ENCODE assay signal across 25 cellular contexts in the genomic region with DNA sequence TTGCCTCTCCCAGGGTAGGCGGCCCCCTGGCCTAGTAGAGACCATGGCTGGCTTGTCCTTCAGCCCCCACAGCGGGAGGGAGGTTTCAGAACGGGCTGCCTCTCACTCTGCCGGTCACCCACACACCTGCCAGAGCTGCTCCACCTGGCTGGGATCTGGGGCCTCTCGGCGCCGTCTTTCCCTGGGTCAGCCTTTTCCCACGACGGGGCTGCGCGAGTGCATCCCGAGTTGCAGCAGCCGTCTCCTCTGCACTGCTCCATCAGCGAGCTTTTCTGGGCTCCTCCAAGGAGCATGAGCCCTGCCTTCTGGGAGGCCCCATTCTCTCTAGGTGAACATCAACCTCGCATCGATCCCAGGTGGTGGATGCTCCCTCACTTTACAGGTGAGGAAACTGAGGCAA. TPM values are rescaled to one million over a fixed set of nuclear protein-coding genes. Genes with fewer than 3 reads are reported as not detected.
DNase-seq lines count a peak whose midpoint lies in the region; ATAC-seq, FAIRE-seq and TF ChIP-seq lines count a peak whose summit lies in the region.
"Had no signal": no experiment of that assay in that cellular context is flagged by ENCODE, and none has a peak within 500 bp of the region (broad histone marks: within the 10 kb centered on the region; RNA-seq: fewer than 3 reads in every experiment).

No MANE protein-coding gene starts in this region.

- no peaks in the 10 kb centered on the region for H3F3A ChIP-seq in neural progenitor cell (ENCODE audit: low read depth)

- TF ChIP-seq POLR2A in HepG2 (IDR thresholded peaks at IDR 0.05; ENCODE audit: insufficient read depth in 1 of 2, low read depth in 2 of 2, low read length in 2 of 2) (no peak), right lobe of liver (IDR thresholded peaks at IDR 0.05) (no peak)

- no peaks in the 10 kb centered on the region for H3K9me3 Mint-ChIP-seq in central memory CD8-positive, alpha-beta T cell
- H3K9me3 Mint-ChIP-seq in neural progenitor cell, result no peaks in the 10 kb centered on the region
- H3K9me3 Mint-ChIP-seq: CD4-positive, CD25-positive, alpha-beta regulatory T cell had no signal

- H3K4me1 ChIP-seq in HepG2 (ENCODE audit: insufficient read depth, low read length) (peaks cover 47% of the 10 kb centered on the region), right lobe of liver (no peaks in the 10 kb centered on the region), neural progenitor cell (peaks cover 6% of the 10 kb centered on the region)

- H4K20me1 ChIP-seq in HepG2 (ENCODE audit: insufficient read depth, low read length) (no peaks in the 10 kb centered on the region), neural progenitor cell (ENCODE audit: low read depth) (no peaks in the 10 kb centered on the region)

- no peak overlapping the region for H2AFZ ChIP-seq in HepG2 (ENCODE audit: low read length)
- H2AFZ ChIP-seq in neural progenitor cell (replicated peaks), result no peak overlapping the region

- no peak for TF ChIP-seq CTCF in HepG2 (CRISPR knock-in tag; IDR thresholded peaks at IDR 0.05)
- no peak for TF ChIP-seq CTCF in right lobe of liver (IDR thresholded peaks at IDR 0.05)
- no peak for TF ChIP-seq CTCF in neural progenitor cell (IDR thresholded peaks at IDR 0.05)

- no peak for TF ChIP-seq EP300 in HepG2 (IDR thresholded peaks at IDR 0.05; ENCODE audit: low read depth in 2 of 2, low read length in 2 of 2)
- TF ChIP-seq EP300 in HepG2 (CRISPR knock-in tag; IDR thresholded peaks at IDR 0.05; ENCODE audit: borderline replicate concordance), result no peak

- H3K27me3 ChIP-seq in HepG2 (ENCODE audit: control insufficient read depth in 1 of 2, insufficient read depth in 2 of 2, low read length in 2 of 2), result peaks cover 1 to 13% of the 10 kb centered on the region in 2 experiments; a peak in 3 of 5 replicates
- H3K27me3 ChIP-seq in right lobe of liver, result no peaks in the 10 kb centered on the region
- no peaks in the 10 kb centered on the region for H3K27me3 ChIP-seq in neural progenitor cell

- POLR2A ChIA-PET in HepG2 (lab: Yijun Ruan, JAX), result no interaction called here

- intact Hi-C loops in HepG2 (cut with micrococcal nuclease; ENCODE audit: unreplicated experiment), result no loop called here
- intact Hi-C loops in right lobe of liver (cut with DNase I), result no loop called here

- H3K27ac ChIP-seq in HepG2 (ENCODE audit: extremely low read length, insufficient read depth, low read length) (no peak overlapping the region), right lobe of liver (no peak overlapping the region), neural progenitor cell (no peak overlapping the region)
- H3K27ac ChIP-seq: 22Rv1 had no signal

- H3K79me2 ChIP-seq in HepG2 (ENCODE audit: insufficient read depth, low read length) (no peaks in the 10 kb centered on the region), neural progenitor cell (ENCODE audit: low read depth) (no peaks in the 10 kb centered on the region)

- H3K27ac Mint-ChIP-seq in central memory CD8-positive, alpha-beta T cell (ENCODE audit: low read depth), result peak overlapping the region; percentile 63
- peak overlapping the region; percentile 62 for H3K27ac Mint-ChIP-seq in neural progenitor cell
- H3K27ac Mint-ChIP-seq: CD4-positive, CD25-positive, alpha-beta regulatory T cell had no signal

- ATAC-seq in HepG2, result peak; percentile 5; the same call in 1 of the 3 replicates
- ATAC-seq in right lobe of liver, result no peak
- ATAC-seq in central memory CD8-positive, alpha-beta T cell (replicated peaks; ENCODE audit: extremely low read depth, poor library complexity, severe bottlenecking), result no peak
- ATAC-seq: PC-3 had no signal

- H3K9ac ChIP-seq in HepG2 (ENCODE audit: insufficient read depth, low read depth, low read length) (no peak overlapping the region), neural progenitor cell (no peak overlapping the region)
- H3K9ac ChIP-seq: SK-N-SH had no signal

- H3K4me2 ChIP-seq in HepG2 (ENCODE audit: low read depth, low read length) (no peak overlapping the region), neural progenitor cell (no peak overlapping the region)
- H3K4me2 ChIP-seq: SK-N-SH had no signal

- no peak overlapping the region for H3K4me3 ChIP-seq in HepG2 (replicated peaks in 1 of 3; ENCODE audit: insufficient read depth in 1 of 3, low read depth in 2 of 3, low read length in 3 of 3)
- H3K4me3 ChIP-seq in right lobe of liver, result no peak overlapping the region
- H3K4me3 ChIP-seq in neural progenitor cell, result no peak overlapping the region

- in situ Hi-C loops in HepG2 (cut with HindIII; ENCODE audit: extremely low pct_ligation_motif_present, low pct_unique_long_range_greater_than_20kb), result no loop called here

- WGBS in HepG2 (ENCODE audit: low lambda C conversion rate), result 82% methylated on average over 13 of the region's 16 CpGs
- WGBS in right lobe of liver (ENCODE audit: insufficient coverage, low coverage, low lambda C conversion rate, missing lambda C conversion rate), result 74% methylated on average over 7 of the region's 16 CpGs

- H3K9me3 ChIP-seq in HepG2 (ENCODE audit: low read length), result no peaks in the 10 kb centered on the region
- no peaks in the 10 kb centered on the region for H3K9me3 ChIP-seq in right lobe of liver
- no peaks in the 10 kb centered on the region for H3K9me3 ChIP-seq in neural progenitor cell (ENCODE audit: low read depth)
- H3K9me3 ChIP-seq: SK-N-SH had no signal

- peaks cover 8% of the 10 kb centered on the region for H3K36me3 Mint-ChIP-seq in central memory CD8-positive, alpha-beta T cell (ENCODE audit: insufficient read depth)
- no peaks in the 10 kb centered on the region for H3K36me3 Mint-ChIP-seq in neural progenitor cell
- H3K36me3 Mint-ChIP-seq: CD4-positive, CD25-positive, alpha-beta regulatory T cell had no signal

- no TSS peak for BruUV-seq in HepG2 (replicated peaks; lab: Mats Ljungman, UMichigan)

- FAIRE-seq in HepG2 (lab: Jason Lieb, UNC), result no peak
- FAIRE-seq: D721Med, GM18507 had no signal

- no peak for TF ChIP-seq RAD21 in HepG2 (CRISPR knock-in tag; IDR thresholded peaks at IDR 0.05)

- no peaks in the 10 kb centered on the region for H3K36me3 ChIP-seq in HepG2 (replicated peaks in 1 of 2; ENCODE audit: control insufficient read depth in 1 of 2, insufficient read depth in 2 of 2, low read length in 2 of 2)
- H3K36me3 ChIP-seq in right lobe of liver, result no peaks in the 10 kb centered on the region
- H3K36me3 ChIP-seq in neural progenitor cell, result no peaks in the 10 kb centered on the region

- H3K4me3 Mint-ChIP-seq in central memory CD8-positive, alpha-beta T cell, result no peak overlapping the region
- no peak overlapping the region for H3K4me3 Mint-ChIP-seq in neural progenitor cell

- CTCF ChIA-PET in HepG2 (lab: Yijun Ruan, JAX; ENCODE audit: low intra/inter-chr PET ratio, low total read pairs), result no interaction called here

- DNase-seq in HepG2 (ENCODE audit: low spot score) (no peak), right lobe of liver (no peak), neural progenitor cell (ENCODE audit: low spot score) (no peak), NCI-H69 (lab: John Stamatoyannopoulos, UW) (no peak), islet precursor cell (no peak)
- no peak for DNase-seq in central memory CD8-positive, alpha-beta T cell (ENCODE audit: low spot score in 2 of 2)
- no peak for DNase-seq in effector CD4-positive, alpha-beta T cell
- DNase-seq: ACHN; CD4-positive, CD25-positive, alpha-beta regulatory T cell; HCEC 1CT; Kasumi-1; MV-4-11; NCI-H1105 treated with DMSO at 0.1 percent for 48 hours; NCI-H146; NCI-H1930; NCI-H2107; NCI-H524; NCI-H774; PC-3 had no signal

- peaks cover 8% of the 10 kb centered on the region for H3K4me1 Mint-ChIP-seq in central memory CD8-positive, alpha-beta T cell
- H3K4me1 Mint-ChIP-seq in neural progenitor cell, result peaks cover 16% of the 10 kb centered on the region
- H3K4me1 Mint-ChIP-seq: CD4-positive, CD25-positive, alpha-beta regulatory T cell had no signal

- peaks cover 23% of the 10 kb centered on the region for H3K27me3 Mint-ChIP-seq in central memory CD8-positive, alpha-beta T cell
- H3K27me3 Mint-ChIP-seq in neural progenitor cell (ENCODE audit: insufficient read depth, low read depth), result peaks cover 12% of the 10 kb centered on the region
- H3K27me3 Mint-ChIP-seq: CD4-positive, CD25-positive, alpha-beta regulatory T cell had no signal

RNA-seq across cellular contexts. Expression of gene SPDEF, which starts 15.9 kb away (rescaled TPM):
- total RNA-seq in HepG2 (2016; rRNA removed; fragmentation: Illumina TruSeq; extraction: Trizol) (not detected in 2 replicates), right lobe of liver (not detected), neural progenitor cell (ENCODE audit: low replicate concordance) (0.50 TPM in 1 of 2 replicates, not detected in the other)
- total RNA-seq in HepG2 (2016; cell fraction: cytosol; rRNA removed; fragmentation: Illumina TruSeq; extraction: Trizol; ENCODE audit: low read depth), result not detected in 2 replicates
- not detected in 2 replicates for total RNA-seq in HepG2 (2016; cell fraction: insoluble cytoplasmic fraction; rRNA removed; fragmentation: Illumina TruSeq; extraction: Trizol)
- total RNA-seq in HepG2 (2016; cell fraction: membrane; rRNA removed; fragmentation: Illumina TruSeq; extraction: Trizol), result not detected in 2 replicates
- not detected in 2 replicates for total RNA-seq in HepG2 (2016; cell fraction: nucleus; rRNA removed; fragmentation: Illumina TruSeq; extraction: Trizol)
- 0.03 TPM in 1 of 2 replicates, not detected in the other for polyA plus RNA-seq in HepG2 (2011; rRNA removed)
- not detected in 2 replicates for polyA plus RNA-seq in HepG2 (2011; cell fraction: cytosol; rRNA removed)
- 0.07 and 0.08 TPM in 2 replicates for polyA plus RNA-seq in HepG2 (2011; cell fraction: nucleus; rRNA removed)
- polyA plus RNA-seq in HepG2 (2012), result not detected in 2 replicates
- not detected in 2 replicates for polyA plus RNA-seq in HepG2 (2016; cell fraction: cytosol; fragmentation: Illumina TruSeq; extraction: Trizol; ENCODE audit: low read depth)
- polyA plus RNA-seq in HepG2 (2016; cell fraction: insoluble cytoplasmic fraction; fragmentation: Illumina TruSeq; extraction: Trizol; ENCODE audit: low read depth), result not detected in 2 replicates
- polyA plus RNA-seq in HepG2 (2016; cell fraction: membrane; fragmentation: Illumina TruSeq; extraction: Trizol; ENCODE audit: low read depth), result not detected in 2 replicates
- polyA plus RNA-seq in HepG2 (2016; cell fraction: nucleus; fragmentation: Illumina TruSeq; extraction: Trizol; ENCODE audit: insufficient read depth, low read depth), result not detected in 2 replicates
- not detected in 2 replicates for polyA minus RNA-seq in HepG2 (2011; rRNA and poly(A)+ RNA removed; ENCODE audit: low replicate concordance)
- polyA minus RNA-seq in HepG2 (2011; cell fraction: cytosol; rRNA and poly(A)+ RNA removed), result not detected in 2 replicates
- not detected in 2 replicates for polyA minus RNA-seq in HepG2 (2011; cell fraction: nucleus; rRNA and poly(A)+ RNA removed)
- total RNA-seq: M059J had no signal
- polyA plus RNA-seq: BJ; CD4-positive, CD25-positive, alpha-beta regulatory T cell had no signal
